In genomic region chr7:155710530-155710929, GRCh38 we compare ENCODE assay signal across 18 cellular contexts.
DNase-seq lines count a peak whose midpoint lies in the region; ATAC-seq and TF ChIP-seq lines count a peak whose summit lies in the region.
"Had no signal": no experiment of that assay in that cellular context is flagged by ENCODE, and none has a peak within 500 bp of the region (broad histone marks: within the 10 kb centered on the region; RNA-seq: fewer than 3 reads in every experiment).

No MANE protein-coding gene starts in this region.

- H3K27ac Mint-ChIP-seq in activated B cell treated with CpG ODN at 0.5 μM for 24 hours, result no peak overlapping the region
- no peak overlapping the region for H3K27ac Mint-ChIP-seq in activated T-cell treated with anti-CD3 and anti-CD28 coated beads, Interleukin-2, amount 50 U/mL, for 72 hours

- peaks cover 20% of the 10 kb centered on the region for H3K36me3 Mint-ChIP-seq in activated B cell treated with CpG ODN at 0.5 μM for 24 hours (ENCODE audit: low read depth)
- peaks cover 12 to 29% of the 10 kb centered on the region in 2 donors for H3K36me3 Mint-ChIP-seq in activated T-cell treated with anti-CD3 and anti-CD28 coated beads, Interleukin-2, amount 50 U/mL, for 72 hours (ENCODE audit: insufficient read depth in 2 of 2)

- H3K27me3 Mint-ChIP-seq in activated B cell treated with CpG ODN at 0.5 μM for 24 hours, result no peaks in the 10 kb centered on the region
- H3K27me3 Mint-ChIP-seq in activated T-cell treated with anti-CD3 and anti-CD28 coated beads, Interleukin-2, amount 50 U/mL, for 72 hours (ENCODE audit: low read depth), result no peaks in the 10 kb centered on the region
- H3K27me3 Mint-ChIP-seq: central memory CD8-positive, alpha-beta T cell; naive thymus-derived CD4-positive, alpha-beta T cell had no signal

- TF ChIP-seq CTCF in activated B cell treated with CpG ODN at 0.5 μM for 24 hours (IDR thresholded peaks at IDR 0.05), result no peak

- ATAC-seq in GM18511 (IDR thresholded peaks at IDR 0.05; ENCODE audit: unreplicated experiment), result peak; percentile 62
- peak; percentile 80 for ATAC-seq in GM21381 (IDR thresholded peaks at IDR 0.05; ENCODE audit: unreplicated experiment)
- peak; percentile 51 for ATAC-seq in HG03095 (IDR thresholded peaks at IDR 0.05; ENCODE audit: unreplicated experiment)
- ATAC-seq in activated B cell treated with CpG ODN at 0.5 μM for 24 hours (ENCODE audit: low read depth), result peak; percentile 34
- ATAC-seq in activated T-cell treated with anti-CD3 and anti-CD28 coated beads, Interleukin-2, amount 50 U/mL, for 72 hours (replicated peaks in 1 of 2), result no peak
- ATAC-seq: naive thymus-derived CD4-positive, alpha-beta T cell had no signal

- no peak for DNase-seq in activated B cell treated with CpG ODN at 0.5 μM for 24 hours
- DNase-seq in activated T-cell treated with anti-CD3 and anti-CD28 coated beads, Interleukin-2, amount 50 U/mL, for 72 hours, result no peak
- DNase-seq in ureter (ENCODE audit: low spot score), result no peak
- no peak for DNase-seq in DMS53 (lab: John Stamatoyannopoulos, UW)
- DNase-seq in stimulated activated CD4-positive, alpha-beta T cell treated with anti-CD3 and anti-CD28 coated beads, Interleukin-15, amount 100 ng/mL, for 24 hours, result no peak
- DNase-seq: activated CD4-positive, CD25-positive, alpha-beta regulatory T cell treated with anti-CD3 and anti-CD28 coated beads, Interleukin-2, amount 50 U/mL, for 72 hours; activated effector memory CD4-positive, alpha-beta T cell treated with anti-CD3 and anti-CD28 coated beads, Interleukin-2, amount 50 U/mL, for 16 hours; Caco-2; effector CD8-positive, alpha-beta T cell; esophagus squamous epithelium; H9; naive thymus-derived CD4-positive, alpha-beta T cell; NCI-H187; stimulated activated CD4-positive, alpha-beta T cell treated with anti-CD3 and anti-CD28 coated beads, Interleukin-2, amount 100 ng/mL, for 24 hours had no signal

- POLR2A ChIA-PET in activated B cell treated with CpG ODN at 0.5 μM for 24 hours (lab: Charles Lee), result interaction anchor here (0.7 to 1.5 kb wide), 3 partner anchors 12 to 62 kb away, joined by 3 read pairs; no protein-coding TSS in a partner anchor

- H3K9me3 Mint-ChIP-seq in activated B cell treated with CpG ODN at 0.5 μM for 24 hours, result no peaks in the 10 kb centered on the region
- no peaks in the 10 kb centered on the region for H3K9me3 Mint-ChIP-seq in activated T-cell treated with anti-CD3 and anti-CD28 coated beads, Interleukin-2, amount 50 U/mL, for 72 hours
- H3K9me3 Mint-ChIP-seq: central memory CD8-positive, alpha-beta T cell; H9; naive thymus-derived CD4-positive, alpha-beta T cell had no signal

- no peak overlapping the region for H3K4me3 Mint-ChIP-seq in activated B cell treated with CpG ODN at 0.5 μM for 24 hours
- H3K4me3 Mint-ChIP-seq in activated T-cell treated with anti-CD3 and anti-CD28 coated beads, Interleukin-2, amount 50 U/mL, for 72 hours, result no peak overlapping the region
- H3K4me3 Mint-ChIP-seq: central memory CD8-positive, alpha-beta T cell; H9; naive thymus-derived CD4-positive, alpha-beta T cell had no signal

- H3K4me1 Mint-ChIP-seq in activated B cell treated with CpG ODN at 0.5 μM for 24 hours, result peaks cover 31% of the 10 kb centered on the region
- H3K4me1 Mint-ChIP-seq in activated T-cell treated with anti-CD3 and anti-CD28 coated beads, Interleukin-2, amount 50 U/mL, for 72 hours (ENCODE audit: low read depth), result peaks cover 26% of the 10 kb centered on the region

- CTCF ChIA-PET in activated B cell treated with CpG ODN at 0.5 μM for 24 hours (lab: Charles Lee), result no interaction called here

- intact Hi-C loops in activated B cell treated with CpG ODN at 0.5 μM for 24 hours (cut with micrococcal nuclease), result no loop called here

Comparison
In these comparisons a context has a peak if more than half of its experiments do, and no peak if none do; other contexts are left out.
1. ATAC-seq: peak in GM18511 (single experiment), GM21381 (single experiment), HG03095 (single experiment) and activated B cell treated with CpG ODN at 0.5 μM for 24 hours (single experiment); none in activated T-cell treated with anti-CD3 and anti-CD28 coated beads, Interleukin-2, amount 50 U/mL, for 72 hours (0 of 2).